8 cellular contexts compared by ENCODE assay signal in the genomic region with DNA sequence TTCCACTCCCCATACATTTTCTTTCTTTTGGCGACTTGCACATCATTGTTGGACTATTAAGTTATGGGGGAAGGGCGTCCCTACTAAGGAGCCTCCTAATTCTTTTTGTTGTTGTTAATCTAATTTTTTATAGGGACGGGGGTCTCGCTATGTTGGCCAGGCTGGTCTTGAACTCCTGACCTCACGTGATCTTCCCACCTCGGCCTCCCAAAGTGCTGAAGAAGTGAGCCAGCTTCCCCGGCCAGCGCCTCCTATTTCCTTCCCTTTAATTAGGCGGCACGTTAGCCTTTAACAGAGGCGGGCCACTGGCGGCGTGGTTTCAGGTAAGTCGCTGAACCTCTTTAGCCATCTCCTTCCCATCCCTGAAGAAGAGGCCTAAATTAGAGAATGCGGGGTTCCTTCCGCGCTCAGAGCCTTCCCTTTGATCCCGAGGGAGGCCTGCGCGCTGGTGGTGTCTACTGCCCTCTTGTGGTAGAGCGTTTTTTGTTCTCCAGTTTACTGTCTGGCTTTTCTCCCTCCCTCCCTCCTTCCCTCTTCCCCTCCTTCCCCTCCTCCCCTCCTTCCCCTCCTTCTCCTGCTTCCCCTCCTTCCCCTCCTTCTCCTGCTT. TPM values are rescaled to one million over a fixed set of nuclear protein-coding genes. Genes with fewer than 3 reads are reported as not detected.
DNase-seq lines count a peak whose midpoint lies in the region; ATAC-seq and TF ChIP-seq lines count a peak whose summit lies in the region.

No MANE protein-coding gene starts in this region.

- H3K27me3 ChIP-seq in right atrium auricular region: no peaks in the 10 kb centered on the region

- H3K4me1 Mint-ChIP-seq in T-helper 17 cell: peaks cover 5% of the 10 kb centered on the region

- H3K4me1 ChIP-seq in right atrium auricular region: peaks cover 0 to 4% of the 10 kb centered on the region in 2 donors

- H3K4me3 ChIP-seq in right atrium auricular region (peak overlapping the region in 1 of 2 donors; percentile 31), retinal pigment epithelial cell (ENCODE audit: low read length) (no peak overlapping the region)

- H3K36me3 ChIP-seq in right atrium auricular region: no peaks in the 10 kb centered on the region

- TF ChIP-seq CTCF in GM10266 (IDR thresholded peaks at IDR 0.05; ENCODE audit: control insufficient read depth, insufficient read depth, low read depth, missing control alignments) (peak; percentile 72), right atrium auricular region (IDR thresholded peaks at IDR 0.05) (peak; percentile 56 to 77), retinal pigment epithelial cell (conservative IDR thresholded peaks at IDR 0.05; ENCODE audit: low read depth, low read length) (peak; percentile 74)

- no peak overlapping the region for H3K27ac Mint-ChIP-seq in T-helper 17 cell

- no peaks in the 10 kb centered on the region for H3K27me3 Mint-ChIP-seq in T-helper 17 cell

- ATAC-seq in T-helper 17 cell: peak; percentile 74
- no peak for ATAC-seq in HG02938 (IDR thresholded peaks at IDR 0.05; ENCODE audit: unreplicated experiment)
- no peak for ATAC-seq in HG03432 (IDR thresholded peaks at IDR 0.05; ENCODE audit: unreplicated experiment)

- peak overlapping the region; percentile 73 for H3K4me3 Mint-ChIP-seq in T-helper 17 cell

- H3K36me3 Mint-ChIP-seq in T-helper 17 cell (ENCODE audit: low read depth): no peaks in the 10 kb centered on the region

- H3K27ac ChIP-seq in right atrium auricular region: no peak overlapping the region

- no peaks in the 10 kb centered on the region for H3K9me3 ChIP-seq in T-helper 17 cell (ENCODE audit: control insufficient read depth, low read length, poor library complexity, severe bottlenecking)
- no peaks in the 10 kb centered on the region for H3K9me3 ChIP-seq in right atrium auricular region

- peak; percentile 71 for DNase-seq in GM10266 (ENCODE audit: extremely low spot score)
- DNase-seq in NCI-H1694 (lab: John Stamatoyannopoulos, UW): peak; percentile 63
- peak; percentile 28 to 33 (median 30) for DNase-seq in T-helper 17 cell
- peak in 41 of 56 donors; percentile 2 to 72 (median 27) for DNase-seq in amygdala (lab: John Stamatoyannopoulos, UW)
- DNase-seq in right atrium auricular region (ENCODE audit: low spot score): no peak
- no peak for DNase-seq in retinal pigment epithelial cell (ENCODE audit: low read depth)

RNA-seq across cellular contexts. Expression of gene TNFRSF9, which starts 38.1 kb away (rescaled TPM):
- total RNA-seq in T-helper 17 cell (1 to 10 TPM in 1 of 2 donors, under 1 TPM in 1; 0.50 to 1.1 TPM), right atrium auricular region (not detected)

RNA-seq across cellular contexts. Expression of gene UTS2, which starts 49.7 kb away (rescaled TPM):
- total RNA-seq in T-helper 17 cell: 1 to 10 TPM; 1.0 to 2.2 TPM
- total RNA-seq in right atrium auricular region: not detected

RNA-seq across cellular contexts. Expression of gene PARK7, which starts 58.9 kb away (rescaled TPM):
- 100 to 1,000 TPM; 106 to 123 TPM for total RNA-seq in T-helper 17 cell
- total RNA-seq in right atrium auricular region: 100 to 1,000 TPM; 206 to 266 TPM

Comparison
In these comparisons a context has a peak if more than half of its experiments do, and no peak if none do; other contexts are left out.
1. DNase-seq: peak in GM10266 (single experiment), NCI-H1694 (single experiment), T-helper 17 cell (3 of 3) and amygdala (41 of 56); none in right atrium auricular region (single experiment) and retinal pigment epithelial cell (single experiment).
2. Peak in every context shown above with its lines, with median percentiles within 50 percentile points of each other: CTCF ChIP-seq.